1 cellular context compared by ENCODE assay signal in the genomic region with DNA sequence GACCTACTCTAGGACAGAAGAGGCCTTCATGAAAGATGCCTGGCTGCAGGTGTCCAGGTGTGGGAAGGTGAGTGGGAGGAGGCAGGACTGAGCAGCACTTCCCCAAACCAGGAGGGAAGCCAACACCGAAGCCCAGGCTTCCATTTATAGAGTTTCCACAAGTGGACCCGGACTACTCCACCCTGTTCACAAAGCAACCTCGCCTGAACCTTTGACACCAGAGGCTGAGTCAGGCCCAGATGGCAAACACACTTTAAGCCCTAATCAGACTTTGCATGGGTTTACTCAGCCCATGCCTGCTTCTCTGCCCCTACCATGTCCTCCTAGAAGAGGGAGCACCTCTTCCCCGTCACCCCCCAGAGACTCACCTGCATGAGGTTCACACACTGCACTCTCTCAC.
TF ChIP-seq lines count a peak whose summit lies in the region.

No MANE protein-coding gene starts in this region.

TF ChIP-seq in HepG2, 621 proteins besides CTCF, POLR2A, EP300 and RAD21:
- no peak for TF ChIP-seq SAFB2 (CRISPR knock-in tag; IDR thresholded peaks at IDR 0.05; ENCODE audit: borderline replicate concordance, low read depth)
